Comparison of ENCODE assay signal across 14 cellular contexts in the genomic region with DNA sequence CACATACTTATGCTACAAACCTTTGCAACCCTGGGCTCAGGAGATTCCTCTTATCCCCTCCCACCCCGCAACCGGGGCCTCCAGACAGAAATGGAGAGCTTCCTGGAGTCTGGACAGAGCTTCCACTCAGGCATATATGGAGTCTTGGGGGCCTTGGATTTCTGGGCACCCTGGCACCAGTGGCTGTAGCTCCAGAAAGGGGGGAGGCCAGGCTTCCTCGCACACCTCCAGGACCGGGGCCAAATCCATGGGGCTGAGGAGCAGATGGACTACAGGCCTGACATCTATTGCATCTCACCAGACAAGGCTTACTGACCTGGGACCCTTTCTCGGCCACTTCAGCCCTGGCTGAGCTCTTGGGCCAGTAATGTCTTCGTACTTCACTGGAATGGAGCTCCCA.
DNase-seq lines count a peak whose midpoint lies in the region; ATAC-seq, FAIRE-seq and TF ChIP-seq lines count a peak whose summit lies in the region.
"Had no signal": no experiment of that assay in that cellular context is flagged by ENCODE, and none has a peak within 500 bp of the region (broad histone marks: within the 10 kb centered on the region; RNA-seq: fewer than 3 reads in every experiment).

No MANE protein-coding gene starts in this region.

- H3K36me3 ChIP-seq in H1 (ENCODE audit: control insufficient read depth in 2 of 4, insufficient read depth in 4 of 4, low read length in 3 of 4) (no peaks in the 10 kb centered on the region), aorta (ENCODE audit: control insufficient read depth in 1 of 2, insufficient read depth in 2 of 2, low read length in 1 of 2) (no peaks in the 10 kb centered on the region)
- H3K36me3 ChIP-seq in effector memory CD4-positive, alpha-beta T cell (ENCODE audit: control insufficient read depth, insufficient read depth, low read length): no peaks in the 10 kb centered on the region
- H3K36me3 ChIP-seq: BLaER1 had no signal

- H3K9me3 ChIP-seq in H1 (ENCODE audit: insufficient read depth in 2 of 2, low read depth in 1 of 2, low read length in 1 of 2): no peaks in the 10 kb centered on the region
- H3K9me3 ChIP-seq in aorta (ENCODE audit: control insufficient read depth, low read length): no peaks in the 10 kb centered on the region
- no peaks in the 10 kb centered on the region for H3K9me3 ChIP-seq in effector memory CD4-positive, alpha-beta T cell (ENCODE audit: control insufficient read depth, low read length)
- H3K9me3 ChIP-seq: BLaER1 had no signal

- no peak overlapping the region for H2BK120ac ChIP-seq in H1 (replicated peaks; ENCODE audit: low read depth, low read length)

- intact Hi-C loops in posterior vena cava (cut with DNase I): no loop called here
- intact Hi-C loops in aorta (cut with DNase I): loop anchor here in 1 of 2 donors (10.0 kb wide), 1 partner anchor 518 kb away; no protein-coding TSS in a partner anchor

- H2BK15ac ChIP-seq in H1 (ENCODE audit: low read length): no peak overlapping the region

- no peak for FAIRE-seq in H1 (lab: Jason Lieb, UNC)

- H2AK5ac ChIP-seq in H1 (ENCODE audit: low read depth, low read length): no peak overlapping the region

- DNase-seq in SK-N-DZ (ENCODE audit: low spot score): peak; percentile 2
- DNase-seq in H1 (ENCODE audit: low read depth in 1 of 2, low spot score in 2 of 2): no peak
- DNase-seq in posterior vena cava (ENCODE audit: low spot score): peak; percentile 36
- peak in 1 of 2 donors; percentile 67 for DNase-seq in aorta
- no peak for DNase-seq in SIG-M5 (lab: John Stamatoyannopoulos, UW)
- no peak for DNase-seq in effector memory CD4-positive, alpha-beta T cell
- DNase-seq: 8988T; Calu3; CD8-positive, alpha-beta T cell; DMS79 treated with DMSO at 0.1 percent for 48 hours; GF-D8; GOT3 had no signal

- H4K8ac ChIP-seq in H1 (ENCODE audit: extremely low read depth, insufficient read depth, low read length): peak overlapping the region; percentile 28

- no peak overlapping the region for H3K4me3 ChIP-seq in H1 (ENCODE audit: extremely low read depth in 1 of 4, insufficient read depth in 2 of 4, low read depth in 3 of 4, low read length in 4 of 4)
- no peak overlapping the region for H3K4me3 ChIP-seq in aorta (ENCODE audit: low read length in 2 of 2)
- H3K4me3 ChIP-seq in effector memory CD4-positive, alpha-beta T cell (ENCODE audit: insufficient read depth, low read depth, low read length, poor library complexity, severe bottlenecking): no peak overlapping the region
- H3K4me3 ChIP-seq: BLaER1 had no signal

- H3K23me2 ChIP-seq in H1 (ENCODE audit: low read depth, low read length): no peaks in the 10 kb centered on the region

- TF ChIP-seq POLR2A in H1 (IDR thresholded peaks at IDR 0.05; ENCODE audit: control extremely low read depth in 1 of 2, low read depth in 2 of 2, low read length in 2 of 2): no peak

- ATAC-seq in aorta (ENCODE audit: low FRiP score) (peak; percentile 44), GM21381 (IDR thresholded peaks at IDR 0.05; ENCODE audit: unreplicated experiment) (no peak)
- ATAC-seq: CD8-positive, alpha-beta T cell had no signal

- H3K27me3 ChIP-seq in H1 (replicated peaks in 1 of 4; ENCODE audit: control insufficient read depth in 3 of 4, extremely low read depth in 1 of 4, insufficient read depth in 3 of 4, low read length in 3 of 4) (no peaks in the 10 kb centered on the region), aorta (ENCODE audit: control insufficient read depth in 1 of 2, insufficient read depth in 2 of 2, low read length in 1 of 2) (peaks cover 0 to 2% of the 10 kb centered on the region in 2 donors)
- H3K27me3 ChIP-seq in effector memory CD4-positive, alpha-beta T cell (replicated peaks; ENCODE audit: control insufficient read depth, insufficient read depth, low read length, poor library complexity, severe bottlenecking): no peaks in the 10 kb centered on the region
- H3K27me3 ChIP-seq: BLaER1 had no signal

- TF ChIP-seq RAD21 in H1 (IDR thresholded peaks at IDR 0.05 in 1 of 2, conservative IDR thresholded peaks at IDR 0.05 in 1 of 2; ENCODE audit: low read depth in 2 of 2, low read length in 2 of 2): no peak

- TF ChIP-seq EP300 in H1 (IDR thresholded peaks at IDR 0.05; ENCODE audit: borderline replicate concordance in 1 of 2, low read depth in 2 of 2, low read length in 2 of 2): no peak

- H3K4me2 ChIP-seq in H1 (ENCODE audit: insufficient read depth in 1 of 2, low read depth in 2 of 2, low read length in 2 of 2): no peak overlapping the region
- H3K4me2 ChIP-seq: BLaER1 had no signal

- H3K4ac ChIP-seq in H1 (replicated peaks; ENCODE audit: insufficient read length, low read depth, low read length): no peak overlapping the region

- H3K4me1 ChIP-seq in H1 (replicated peaks in 1 of 4; ENCODE audit: control insufficient read depth in 3 of 4, insufficient read depth in 4 of 4, low read length in 3 of 4) (no peaks in the 10 kb centered on the region), aorta (ENCODE audit: control insufficient read depth in 1 of 2, insufficient read depth in 2 of 2, low read length in 2 of 2) (no peaks in the 10 kb centered on the region)
- H3K4me1 ChIP-seq in effector memory CD4-positive, alpha-beta T cell (ENCODE audit: control insufficient read depth, insufficient read depth, low read length, poor library complexity, severe bottlenecking): no peaks in the 10 kb centered on the region
- H3K4me1 ChIP-seq: BLaER1 had no signal

- no peak overlapping the region for H2BK20ac ChIP-seq in H1 (ENCODE audit: low read length)

- no peak overlapping the region for H3K14ac ChIP-seq in H1 (ENCODE audit: insufficient read length)

- peak overlapping the region; percentile 53; the same call in 1 of the 2 replicates for H2AFZ ChIP-seq in H1 (ENCODE audit: low read length)

- H3K18ac ChIP-seq in H1 (ENCODE audit: extremely low read depth, low read length): no peak overlapping the region

- 99% methylated on average over 6 of the region's 6 CpGs; no CpG with 5 or more reads in 1 of the 2 experiments for WGBS in H1 (ENCODE audit: extremely low coverage in 1 of 2, insufficient coverage in 1 of 2, insufficient read length in 1 of 2, insufficient replicate concordance in 2 of 2, low coverage in 1 of 2, low lambda C conversion rate in 2 of 2, missing lambda C conversion rate in 1 of 2), 2 experiments
- WGBS in aorta, 2 donors: 96 to 97% methylated on average over 6 of the region's 6 CpGs

- no peaks in the 10 kb centered on the region for H3K79me1 ChIP-seq in H1 (ENCODE audit: low read depth, low read length)

- H4K5ac ChIP-seq in H1 (ENCODE audit: insufficient read length, low read depth, low read length): no peak overlapping the region

- H3K56ac ChIP-seq in H1 (replicated peaks; ENCODE audit: insufficient read length, low read depth, low read length): no peak overlapping the region

- TF ChIP-seq CTCF in H1 (IDR thresholded peaks at IDR 0.05; ENCODE audit: control extremely low read depth in 1 of 3, insufficient read depth in 1 of 3, low read depth in 1 of 3, low read length in 3 of 3): no peak

- CTCF ChIA-PET in H1 (lab: Charles Lee; ENCODE audit: partially characterized antibody): interaction anchor here (0.8 to 1.7 kb wide), 8 partner anchors 11 to 523 kb away, joined by 3 to 8 read pairs (median 3); no protein-coding TSS in a partner anchor

- H2BK12ac ChIP-seq in H1 (ENCODE audit: low read depth, low read length): no peak overlapping the region

- POLR2A ChIA-PET in H1 (lab: Charles Lee; ENCODE audit: partially characterized antibody): no interaction called here

- no peaks in the 10 kb centered on the region for H4K20me1 ChIP-seq in H1 (replicated peaks in 1 of 2; ENCODE audit: control insufficient read depth in 1 of 2, insufficient read depth in 2 of 2, low read length in 2 of 2)
- H4K20me1 ChIP-seq: BLaER1 had no signal

- no peak overlapping the region for H4K91ac ChIP-seq in H1 (replicated peaks; ENCODE audit: insufficient read length, low read length)

- H3K9ac ChIP-seq in H1 (replicated peaks in 1 of 4; ENCODE audit: extremely low read depth in 1 of 4, low read depth in 3 of 4, low read length in 3 of 4): no peak overlapping the region
- H3K9ac ChIP-seq: BLaER1 had no signal

- H3K23ac ChIP-seq in H1 (ENCODE audit: insufficient read length): no peak overlapping the region

- no peaks in the 10 kb centered on the region for H3K79me2 ChIP-seq in H1 (ENCODE audit: control insufficient read depth in 1 of 2, insufficient read depth in 2 of 2, low read length in 2 of 2)

- no peak overlapping the region for H2BK5ac ChIP-seq in H1 (ENCODE audit: low read depth, low read length)

- H3K27ac ChIP-seq in H1 (ENCODE audit: low read depth, low read length) (no peak overlapping the region), aorta (ENCODE audit: low read depth in 1 of 2, low read length in 2 of 2) (no peak overlapping the region)
- no peak overlapping the region for H3K27ac ChIP-seq in effector memory CD4-positive, alpha-beta T cell (ENCODE audit: insufficient read depth, low read length, poor library complexity, severe bottlenecking)
- H3K27ac ChIP-seq: BLaER1 had no signal

TF ChIP-seq in H1, 55 proteins besides CTCF, POLR2A, EP300 and RAD21:
- TF ChIP-seq NRF1 (IDR thresholded peaks at IDR 0.05; ENCODE audit: low read depth, low read length) (no peak), JUN (IDR thresholded peaks at IDR 0.05; ENCODE audit: low read depth, low read length) (no peak), EZH2 (IDR thresholded peaks at IDR 0.05; ENCODE audit: low read depth, low read length, severe bottlenecking) (no peak), CBX5 (IDR thresholded peaks at IDR 0.05; ENCODE audit: low read depth, low read length) (no peak), HDAC6 (IDR thresholded peaks at IDR 0.05; ENCODE audit: low read depth, low read length) (no peak), SP1 (IDR thresholded peaks at IDR 0.05; ENCODE audit: low read depth, low read length) (no peak), ASH2L (IDR thresholded peaks at IDR 0.05; ENCODE audit: low read length) (no peak), RFX5 (IDR thresholded peaks at IDR 0.05; ENCODE audit: borderline replicate concordance, low read depth, low read length) (no peak), KDM5A (IDR thresholded peaks at IDR 0.05; ENCODE audit: low read length) (no peak), BCL11A (IDR thresholded peaks at IDR 0.05; ENCODE audit: low read depth in 2 of 2, low read length in 2 of 2) (no peak), CREB1 (IDR thresholded peaks at IDR 0.05) (no peak)
TF ChIP-seq in H1: peak in this region for 0.

Comparison
In these comparisons a context has a peak if more than half of its experiments do, and no peak if none do; other contexts are left out.
1. DNase-seq: peak in SK-N-DZ (single experiment) and posterior vena cava (single experiment); none in H1 (0 of 2), SIG-M5 (single experiment) and effector memory CD4-positive, alpha-beta T cell (0 of 3).